8 cellular contexts compared by ENCODE assay signal in genomic region chr18:63366991-63367240, GRCh38. TPM values are rescaled to one million over a fixed set of nuclear protein-coding genes. Genes with fewer than 3 reads are reported as not detected.
DNase-seq lines count a peak whose midpoint lies in the region; ATAC-seq and TF ChIP-seq lines count a peak whose summit lies in the region.

TSS of gene KDSR (minus strand) at chr18:63367206. CDS start at chr18:63367118, 88 bp downstream.

- H3K79me2 ChIP-seq in osteoblast (ENCODE audit: insufficient read depth, low read length): peaks cover 46% of the 10 kb centered on the region

- no peak for TF ChIP-seq CTCF in fibroblast of the aortic adventitia (IDR thresholded peaks at IDR 0.05; ENCODE audit: insufficient read depth, low read length)
- TF ChIP-seq CTCF in osteoblast (IDR thresholded peaks at IDR 0.05; ENCODE audit: extremely low read depth, low read depth, low read length): no peak

- H3K9me3 ChIP-seq in SK-N-MC (ENCODE audit: low read depth, low read length) (no peaks in the 10 kb centered on the region; the same call in 1 of the 2 replicates), osteoblast (ENCODE audit: low read depth, low read length) (no peaks in the 10 kb centered on the region)

- H3K4me3 ChIP-seq in SK-N-MC: peak within 1 kb of the TSS; percentile 92
- H3K4me3 ChIP-seq in fibroblast of the aortic adventitia (ENCODE audit: low read depth, low read length): peak within 1 kb of the TSS; percentile 92
- H3K4me3 ChIP-seq in osteoblast (ENCODE audit: insufficient read depth, low read length): peak within 1 kb of the TSS; percentile 97

- peak within 1 kb of the TSS; percentile 91 for H3K4me2 ChIP-seq in osteoblast (ENCODE audit: insufficient read depth, low read length)

- peaks cover 12% of the 10 kb centered on the region for H4K20me1 ChIP-seq in osteoblast (ENCODE audit: insufficient read depth, low read length)

- H2AFZ ChIP-seq in osteoblast (ENCODE audit: low read length): peak within 1 kb of the TSS; percentile 99

- H3K9ac ChIP-seq in SK-N-MC (ENCODE audit: insufficient read length): peak within 1 kb of the TSS; percentile 92

- H3K27ac ChIP-seq in SK-N-MC: peak within 1 kb of the TSS; percentile 96
- H3K27ac ChIP-seq in osteoblast (ENCODE audit: low read depth, low read length): peak within 1 kb of the TSS; percentile 87

- H3K27me3 ChIP-seq in osteoblast (ENCODE audit: insufficient read depth, low read length): no peaks in the 10 kb centered on the region

- DNase-seq in Daoy (ENCODE audit: low read depth) (no peak), SK-N-MC (ENCODE audit: low read depth, low spot score) (no peak), fibroblast of the aortic adventitia (ENCODE audit: low read depth) (no peak), osteoblast (ENCODE audit: insufficient read length, low spot score, missing footprints) (no peak), SIG-M5 (lab: John Stamatoyannopoulos, UW) (no peak), cerebellar cortex (ENCODE audit: low spot score) (no peak)

- H3K36me3 ChIP-seq in SK-N-MC (ENCODE audit: insufficient read depth, low read length): peaks cover 55% of the 10 kb centered on the region
- H3K36me3 ChIP-seq in osteoblast (ENCODE audit: insufficient read depth, low read length): peaks cover 10% of the 10 kb centered on the region

- ATAC-seq in GM18502 (IDR thresholded peaks at IDR 0.05; ENCODE audit: poor library complexity, unreplicated experiment) (no peak), HG03095 (IDR thresholded peaks at IDR 0.05; ENCODE audit: unreplicated experiment) (no peak)

- H3K4me1 ChIP-seq in osteoblast (ENCODE audit: insufficient read depth, low read length): peaks cover 21% of the 10 kb centered on the region

RNA-seq across cellular contexts. Expression of gene KDSR, which starts in this region (rescaled TPM):
- 22.7 and 26.2 TPM in 2 replicates for total RNA-seq in Daoy (2014; rRNA removed; shearing (Covaris generic))
- total RNA-seq in fibroblast of the aortic adventitia (ENCODE audit: low replicate concordance): 55.0 and 64.8 TPM in 2 replicates
- total RNA-seq in osteoblast: 46.3 and 53.0 TPM in 2 replicates
